ENCODE assay signal across 8 cellular contexts in the genomic region with DNA sequence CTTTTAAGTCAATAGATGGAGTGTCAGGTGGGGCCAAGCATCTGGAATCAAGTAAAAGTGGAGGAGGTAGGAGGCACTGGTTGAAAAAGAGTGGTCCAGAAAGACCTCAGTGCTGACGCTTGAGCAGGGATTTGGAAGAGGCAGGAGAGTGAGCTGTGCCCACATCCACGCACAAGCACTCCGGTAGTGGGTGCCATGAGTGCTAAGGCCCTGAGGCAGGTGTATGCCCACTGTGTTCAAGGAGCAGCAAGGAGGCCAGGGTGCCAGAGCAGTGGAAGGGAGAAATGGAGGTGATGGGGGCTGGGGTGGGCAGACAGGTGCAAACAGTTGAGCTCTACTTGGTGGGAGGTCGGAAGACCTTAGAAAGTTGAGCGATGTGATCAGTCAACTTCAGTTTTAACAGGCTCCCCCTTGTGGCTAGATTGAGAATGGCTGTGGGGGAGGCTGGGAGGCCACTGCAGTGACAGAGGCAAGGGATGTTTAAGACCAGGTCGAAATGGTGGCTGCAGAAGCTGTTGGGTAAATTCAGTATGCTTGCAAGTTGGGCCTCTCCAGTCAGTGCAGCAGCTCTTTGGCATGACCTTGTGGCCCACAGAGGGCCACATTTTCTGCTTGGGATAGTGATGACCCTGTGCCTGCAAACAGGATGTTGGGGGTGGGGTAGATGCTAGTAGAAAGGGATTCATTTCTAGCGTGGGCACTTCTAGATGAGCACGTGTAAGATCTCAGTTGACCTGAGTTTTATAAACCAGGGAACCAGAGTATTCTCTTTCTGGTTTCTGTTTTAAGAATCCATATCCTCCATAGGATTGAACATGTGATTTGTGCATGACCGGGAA. TPM values are rescaled to one million over a fixed set of nuclear protein-coding genes. Genes with fewer than 3 reads are reported as not detected.
A peak's percentile ranks its signal among the peaks of the same experiment; 100 is the strongest.
DNase-seq lines count a peak whose midpoint lies in the region; ATAC-seq and TF ChIP-seq lines count a peak whose summit lies in the region.

No MANE protein-coding gene starts in this region.

- H3K27me3 Mint-ChIP-seq in nephron progenitor cell (ENCODE audit: low read depth, poor library complexity): peaks cover 4% of the 10 kb centered on the region

- intact Hi-C loops in esophagus muscularis mucosa (cut with DNase I): no loop called here

- H3K36me3 ChIP-seq in esophagus muscularis mucosa: no peaks in the 10 kb centered on the region

- DNase-seq in activated gamma-delta T cell treated with Interleukin-2 at 50 U/mL for 16 hours: peak; percentile 84
- DNase-seq in activated gamma-delta T cell (lab: John Stamatoyannopoulos, UW): no peak
- peak; percentile 11 for DNase-seq in NCI-H748 treated with DMSO at 0.1 percent for 48 hours (lab: John Stamatoyannopoulos, UW)
- DNase-seq in activated CD8-positive, alpha-beta memory T cell treated with anti-CD3 and anti-CD28 coated beads, Interleukin-2, amount 50 U/mL, for 4 hours: peak; percentile 83
- no peak for DNase-seq in esophagus muscularis mucosa (ENCODE audit: extremely low spot score)
- peak; percentile 75 for DNase-seq in nephron progenitor cell
- DNase-seq in substantia nigra (lab: John Stamatoyannopoulos, UW): peak in 25 of 49 donors; percentile 2 to 49 (median 19)

- H3K4me1 Mint-ChIP-seq in nephron progenitor cell: peaks cover 68% of the 10 kb centered on the region

- no peaks in the 10 kb centered on the region for H3K9me3 ChIP-seq in esophagus muscularis mucosa

- WGBS in esophagus muscularis mucosa: 61% methylated on average over 9 of the region's 9 CpGs

- H3K36me3 Mint-ChIP-seq in nephron progenitor cell (ENCODE audit: low read depth): no peaks in the 10 kb centered on the region

- no peak for ATAC-seq in HG03139 (IDR thresholded peaks at IDR 0.05; ENCODE audit: unreplicated experiment)

- H3K27ac ChIP-seq in esophagus muscularis mucosa (replicated peaks in 1 of 4): no peak overlapping the region
- H3K27ac ChIP-seq in substantia nigra (ENCODE audit: low read depth, low read length, poor library complexity, severe bottlenecking): no peak overlapping the region

- no peak overlapping the region for H3K4me3 ChIP-seq in esophagus muscularis mucosa

- peaks cover 0 to 8% (median 0%) of the 10 kb centered on the region in 4 donors for H3K27me3 ChIP-seq in esophagus muscularis mucosa

- H3K4me1 ChIP-seq in esophagus muscularis mucosa: peaks cover 0 to 6% (median 0%) of the 10 kb centered on the region in 4 donors

- no peak for TF ChIP-seq POLR2A in esophagus muscularis mucosa (IDR thresholded peaks at IDR 0.05; ENCODE audit: low read depth)

- peak overlapping the region; percentile 74 for H3K27ac Mint-ChIP-seq in nephron progenitor cell

- TF ChIP-seq EP300 in esophagus muscularis mucosa (IDR thresholded peaks at IDR 0.05): no peak

- no peak overlapping the region for H3K4me3 Mint-ChIP-seq in nephron progenitor cell

- peaks cover 76% of the 10 kb centered on the region for H3K9me3 Mint-ChIP-seq in nephron progenitor cell

- TF ChIP-seq CTCF in esophagus muscularis mucosa (IDR thresholded peaks at IDR 0.05) (peak; percentile 67 to 75 (median 68)), nephron progenitor cell (IDR thresholded peaks at IDR 0.05) (peak; percentile 49)

RNA-seq across cellular contexts. Expression of gene TKTL1, which starts 12.7 kb away (rescaled TPM):
- not detected for total RNA-seq in esophagus muscularis mucosa

RNA-seq across cellular contexts. Expression of gene TEX28, which starts 13.4 kb away (rescaled TPM):
- not detected for total RNA-seq in esophagus muscularis mucosa

RNA-seq across cellular contexts. Expression of gene OPN1MW3, which starts 50.9 kb away (rescaled TPM):
- total RNA-seq in esophagus muscularis mucosa: not detected

Comparison
In these comparisons a context has a peak if more than half of its experiments do, and no peak if none do; other contexts are left out.
1. DNase-seq: peak in activated gamma-delta T cell treated with Interleukin-2 at 50 U/mL for 16 hours (single experiment), NCI-H748 treated with DMSO at 0.1 percent for 48 hours (single experiment), activated CD8-positive, alpha-beta memory T cell treated with anti-CD3 and anti-CD28 coated beads, Interleukin-2, amount 50 U/mL, for 4 hours (single experiment), nephron progenitor cell (single experiment) and substantia nigra (25 of 49); none in activated gamma-delta T cell (single experiment) and esophagus muscularis mucosa (single experiment).